25 cellular contexts compared by ENCODE assay signal in the genomic region with DNA sequence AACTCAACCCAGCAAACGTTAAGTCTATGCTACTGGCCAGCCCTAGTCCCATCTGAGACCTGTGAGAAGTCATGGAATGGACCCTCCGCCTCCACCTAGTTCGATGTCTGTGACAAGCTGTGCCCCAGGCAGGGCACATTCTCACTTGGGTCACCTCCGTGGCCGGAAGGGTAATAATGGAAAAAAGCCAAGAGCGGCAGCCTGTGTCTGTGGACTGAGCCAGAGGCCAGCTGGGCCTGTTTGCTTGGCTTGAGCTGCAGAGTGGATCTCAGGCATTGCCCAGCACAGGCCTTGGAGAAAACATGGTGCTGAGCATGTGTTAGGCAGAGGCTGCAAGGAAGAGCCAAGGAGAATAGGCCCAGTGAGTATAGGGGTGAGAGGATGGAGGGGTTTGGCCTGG.
"Had no signal": no experiment of that assay in that cellular context is flagged by ENCODE, and none has a peak within 500 bp of the region (broad histone marks: within the 10 kb centered on the region; RNA-seq: fewer than 3 reads in every experiment).

No MANE protein-coding gene starts in this region.

- H3K36me3 Mint-ChIP-seq: activated CD8-positive, alpha-beta memory T cell treated with anti-CD3 and anti-CD28 coated beads, Interleukin-2, amount 10 ng/mL, durations not matched to agents 7 days and 5 days; activated naive CD4-positive, alpha-beta T cell treated with anti-CD3 and anti-CD28 coated beads, Interleukin-2, amount 10 ng/mL, durations not matched to agents 7 days and 5 days; activated naive CD8-positive, alpha-beta T cell had no signal

- H3K27ac ChIP-seq: WERI-Rb-1 had no signal

- H3K4me1 Mint-ChIP-seq: activated CD4-positive, alpha-beta memory T cell treated with anti-CD3 and anti-CD28 coated beads, Interleukin-2, amount 10 ng/mL, durations not matched to agents 7 days and 5 days; activated CD8-positive, alpha-beta memory T cell treated with anti-CD3 and anti-CD28 coated beads, Interleukin-2, amount 10 ng/mL, durations not matched to agents 7 days and 5 days; activated naive CD4-positive, alpha-beta T cell treated with anti-CD3 and anti-CD28 coated beads, Interleukin-2, amount 10 ng/mL, durations not matched to agents 7 days and 5 days; activated naive CD8-positive, alpha-beta T cell treated with anti-CD3 and anti-CD28 coated beads, Interleukin-2, amount 50 U/mL, for 24 hours; brain had no signal

- H3K36me3 ChIP-seq: WERI-Rb-1 had no signal

- FAIRE-seq: bronchial epithelial cell had no signal

- H3K27ac Mint-ChIP-seq: activated CD4-positive, alpha-beta memory T cell treated with anti-CD3 and anti-CD28 coated beads, Interleukin-2, amount 10 ng/mL, durations not matched to agents 7 days and 5 days; activated CD8-positive, alpha-beta memory T cell treated with anti-CD3 and anti-CD28 coated beads, Interleukin-2, amount 10 ng/mL, durations not matched to agents 7 days and 5 days; activated naive CD4-positive, alpha-beta T cell treated with anti-CD3 and anti-CD28 coated beads, Interleukin-2, amount 10 ng/mL, durations not matched to agents 7 days and 5 days; activated naive CD8-positive, alpha-beta T cell; activated naive CD8-positive, alpha-beta T cell treated with anti-CD3 and anti-CD28 coated beads, Interleukin-2, amount 50 U/mL, for 24 hours; brain had no signal

- ATAC-seq: activated CD8-positive, alpha-beta memory T cell treated with anti-CD3 and anti-CD28 coated beads, Interleukin-2, amount 10 ng/mL, durations not matched to agents 7 days and 5 days; activated naive CD8-positive, alpha-beta T cell treated with anti-CD3 and anti-CD28 coated beads, Interleukin-2, amount 50 U/mL, for 24 hours; Panc1 had no signal

- H3K4me3 Mint-ChIP-seq: activated CD4-positive, alpha-beta memory T cell treated with anti-CD3 and anti-CD28 coated beads, Interleukin-2, amount 10 ng/mL, durations not matched to agents 7 days and 5 days; activated CD8-positive, alpha-beta memory T cell treated with anti-CD3 and anti-CD28 coated beads, Interleukin-2, amount 10 ng/mL, durations not matched to agents 7 days and 5 days; activated naive CD4-positive, alpha-beta T cell treated with anti-CD3 and anti-CD28 coated beads, Interleukin-2, amount 10 ng/mL, durations not matched to agents 7 days and 5 days; activated naive CD8-positive, alpha-beta T cell; activated naive CD8-positive, alpha-beta T cell treated with anti-CD3 and anti-CD28 coated beads, Interleukin-2, amount 50 U/mL, for 24 hours; brain had no signal

- DNase-seq: activated CD4-positive, alpha-beta memory T cell treated with anti-CD3 and anti-CD28 coated beads, Interleukin-2, amount 10 ng/mL, durations not matched to agents 7 days and 5 days; activated CD4-positive, alpha-beta T cell treated with anti-CD3 and anti-CD28 coated beads for 1 hour; activated CD4-positive, alpha-beta T cell treated with anti-CD3 and anti-CD28 coated beads for 48 hours; activated CD4-positive, CD25-positive, alpha-beta regulatory T cell; activated CD8-positive, alpha-beta memory T cell treated with anti-CD3 and anti-CD28 coated beads for 24 hours; activated CD8-positive, alpha-beta memory T cell treated with anti-CD3 and anti-CD28 coated beads, Interleukin-2, amount 10 ng/mL, durations not matched to agents 7 days and 5 days; activated CD8-positive, alpha-beta memory T cell treated with anti-CD3 and anti-CD28 coated beads, Interleukin-2, amount 50 U/mL, for 48 hours; activated effector memory CD4-positive, alpha-beta T cell treated with Interleukin-2 at 50 U/mL for 16 hours; activated naive CD4-positive, alpha-beta T cell treated with anti-CD3 and anti-CD28 coated beads, Interleukin-2, amount 10 ng/mL, durations not matched to agents 7 days and 5 days; activated naive CD8-positive, alpha-beta T cell treated with anti-CD3 and anti-CD28 coated beads, Interleukin-2, amount 50 U/mL, for 24 hours; activated T-cell treated with anti-CD3 and anti-CD28 coated beads, Interleukin-2, amount 50 U/mL, for 48 hours; anterior cingulate cortex; NCI-H1105; NCI-H1417 treated with DMSO at 0.1 percent for 48 hours; NCI-H1930; NCI-H2081 treated with DMSO at 0.1 percent for 48 hours; NCI-H226; NCI-H524 treated with DMSO at 0.1 percent for 48 hours; SW 1271; T1000; WERI-Rb-1 had no signal
